1 cellular context compared by ENCODE assay signal in the genomic region with DNA sequence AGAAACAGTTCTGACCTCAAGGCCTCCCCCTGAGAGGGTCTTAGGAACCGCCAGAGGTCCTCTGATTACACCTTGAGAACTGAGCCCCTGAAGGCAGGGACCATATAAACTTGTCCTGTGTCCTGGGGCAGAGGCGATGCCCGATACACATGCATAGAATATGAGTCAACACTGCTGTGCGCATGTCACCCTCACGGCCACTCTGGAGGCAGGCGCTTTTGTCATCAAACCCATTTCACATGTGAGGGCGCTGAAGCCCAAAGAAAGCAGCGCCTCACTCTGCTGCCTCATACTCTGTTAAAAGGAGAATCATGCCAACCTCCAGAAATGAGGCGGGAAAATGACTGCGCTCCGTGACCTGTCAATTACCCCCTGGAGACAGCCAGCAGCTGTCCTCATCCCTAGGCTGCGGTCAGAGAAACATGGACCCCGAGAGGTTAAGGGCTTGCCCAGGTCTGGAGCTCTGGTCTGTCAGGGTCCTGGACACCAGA.
TF ChIP-seq lines count a peak whose summit lies in the region.

No MANE protein-coding gene starts in this region.

TF ChIP-seq in IMR-90, 13 proteins besides CTCF, POLR2A, EP300 and RAD21 (continued from another document):
- no peak for TF ChIP-seq SMC3 (IDR thresholded peaks at IDR 0.05; ENCODE audit: low read depth, low read length)
- TF ChIP-seq, protein P1, sequence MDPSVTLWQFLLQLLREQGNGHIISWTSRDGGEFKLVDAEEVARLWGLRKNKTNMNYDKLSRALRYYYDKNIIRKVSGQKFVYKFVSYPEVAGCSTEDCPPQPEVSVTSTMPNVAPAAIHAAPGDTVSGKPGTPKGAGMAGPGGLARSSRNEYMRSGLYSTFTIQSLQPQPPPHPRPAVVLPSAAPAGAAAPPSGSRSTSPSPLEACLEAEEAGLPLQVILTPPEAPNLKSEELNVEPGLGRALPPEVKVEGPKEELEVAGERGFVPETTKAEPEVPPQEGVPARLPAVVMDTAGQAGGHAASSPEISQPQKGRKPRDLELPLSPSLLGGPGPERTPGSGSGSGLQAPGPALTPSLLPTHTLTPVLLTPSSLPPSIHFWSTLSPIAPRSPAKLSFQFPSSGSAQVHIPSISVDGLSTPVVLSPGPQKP (IDR thresholded peaks at IDR 0.05; ENCODE audit: borderline replicate concordance, low read depth, low read length) = no peak
- no peak for TF ChIP-seq BHLHE40 (IDR thresholded peaks at IDR 0.05; ENCODE audit: low read depth, low read length)
- no peak for TF ChIP-seq MAFK (IDR thresholded peaks at IDR 0.05; ENCODE audit: low read depth, low read length)
- no peak for TF ChIP-seq MXI1 (IDR thresholded peaks at IDR 0.05; ENCODE audit: borderline replicate concordance, low read depth, low read length)
- TF ChIP-seq CEBPB (IDR thresholded peaks at IDR 0.05; ENCODE audit: low read depth, low read length) = no peak
- no peak for TF ChIP-seq FOS (IDR thresholded peaks at IDR 0.05; ENCODE audit: low read depth, low read length)
- TF ChIP-seq, protein P2, sequence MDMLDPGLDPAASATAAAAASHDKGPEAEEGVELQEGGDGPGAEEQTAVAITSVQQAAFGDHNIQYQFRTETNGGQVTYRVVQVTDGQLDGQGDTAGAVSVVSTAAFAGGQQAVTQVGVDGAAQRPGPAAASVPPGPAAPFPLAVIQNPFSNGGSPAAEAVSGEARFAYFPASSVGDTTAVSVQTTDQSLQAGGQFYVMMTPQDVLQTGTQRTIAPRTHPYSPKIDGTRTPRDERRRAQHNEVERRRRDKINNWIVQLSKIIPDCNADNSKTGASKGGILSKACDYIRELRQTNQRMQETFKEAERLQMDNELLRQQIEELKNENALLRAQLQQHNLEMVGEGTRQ (IDR thresholded peaks at IDR 0.05; ENCODE audit: low read depth, low read length) = no peak
- no peak for TF ChIP-seq CHD1 (IDR thresholded peaks at IDR 0.05; ENCODE audit: low read depth, low read length)
- TF ChIP-seq MAZ (IDR thresholded peaks at IDR 0.05; ENCODE audit: borderline replicate concordance, low read depth, low read length) = no peak
